In the genomic region with DNA sequence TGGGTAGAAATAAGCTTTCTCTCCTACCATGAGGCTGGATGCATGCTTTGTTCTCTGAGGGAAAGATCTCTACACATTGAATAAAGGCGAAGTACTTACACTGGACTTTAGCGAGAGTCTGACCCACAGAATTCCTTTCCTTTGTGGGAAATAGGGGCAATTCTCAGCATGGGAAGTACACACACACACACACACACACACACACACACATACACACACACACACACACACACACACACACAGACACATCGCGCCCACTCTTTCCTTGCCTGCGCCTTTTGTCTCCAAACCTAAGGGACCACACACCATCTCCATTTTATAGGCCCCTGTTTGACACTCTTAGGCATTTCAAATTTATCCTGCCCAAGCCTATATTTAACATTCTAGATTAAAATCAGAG, we compare ENCODE assay signal across 16 cellular contexts.
DNase-seq lines count a peak whose midpoint lies in the region; ATAC-seq and TF ChIP-seq lines count a peak whose summit lies in the region.
"Had no signal": no experiment of that assay in that cellular context is flagged by ENCODE, and none has a peak within 500 bp of the region (broad histone marks: within the 10 kb centered on the region; RNA-seq: fewer than 3 reads in every experiment).

No MANE protein-coding gene starts in this region.

- H3K27ac ChIP-seq in HUES6 (ENCODE audit: low read depth, low read length) (peak overlapping the region; percentile 75; the same call in 1 of the 2 replicates), endodermal cell (ENCODE audit: low read depth, low read length) (peak overlapping the region; percentile 47), ascending aorta (no peak overlapping the region)
- H3K27ac ChIP-seq: C4-2B had no signal

- no peaks in the 10 kb centered on the region for H3K27me3 Mint-ChIP-seq in endodermal cell (ENCODE audit: insufficient read depth)
- no peaks in the 10 kb centered on the region for H3K27me3 Mint-ChIP-seq in neural crest cell (ENCODE audit: low read depth)

- no peak for ATAC-seq in GM21367 (IDR thresholded peaks at IDR 0.05; ENCODE audit: unreplicated experiment)
- ATAC-seq: Right ventricle myocardium inferior had no signal

- DNase-seq in endodermal cell: peak; percentile 48
- peak; percentile 47 for DNase-seq in neural crest cell (ENCODE audit: low read depth, low spot score)
- no peak for DNase-seq in DMS79 (lab: John Stamatoyannopoulos, UW)
- no peak for DNase-seq in ascending aorta (ENCODE audit: low spot score in 2 of 2)
- no peak for DNase-seq in HuH-7 (ENCODE audit: low spot score)
- DNase-seq: AML-193; DMS79 treated with DMSO at 0.1 percent for 48 hours; MM.1S; NCI-H1092; NCI-H146; NCI-H2081; NK-92 treated with Interleukin-12 subunit alpha and Interleukin-12 subunit beta, amount 100 ng/mL, for 24 hours had no signal

- H3K36me3 Mint-ChIP-seq in endodermal cell (ENCODE audit: low read depth) (no peaks in the 10 kb centered on the region), neural crest cell (ENCODE audit: low read depth) (peaks cover 14% of the 10 kb centered on the region)

- H3K4me1 Mint-ChIP-seq in endodermal cell (peaks cover 14% of the 10 kb centered on the region), neural crest cell (peaks cover 62% of the 10 kb centered on the region)

- intact Hi-C loops in ascending aorta (cut with DNase I): no loop called here

- H3K9me3 Mint-ChIP-seq in endodermal cell (no peaks in the 10 kb centered on the region), neural crest cell (peaks cover 5% of the 10 kb centered on the region)

- H3K4me3 ChIP-seq in HUES6 (ENCODE audit: low read depth, low read length): no peak overlapping the region
- no peak overlapping the region for H3K4me3 ChIP-seq in endodermal cell (ENCODE audit: low read length)
- no peak overlapping the region for H3K4me3 ChIP-seq in ascending aorta

- no peak overlapping the region for H3K4me3 Mint-ChIP-seq in endodermal cell
- peak overlapping the region; percentile 28 for H3K4me3 Mint-ChIP-seq in neural crest cell

- H3K27ac Mint-ChIP-seq in endodermal cell: peak overlapping the region; percentile 95
- H3K27ac Mint-ChIP-seq in neural crest cell (ENCODE audit: unreplicated experiment): peak overlapping the region; percentile 94

- H3K9me3 ChIP-seq in HUES6 (ENCODE audit: control insufficient read depth, insufficient read depth, low read depth, low read length) (no peaks in the 10 kb centered on the region), endodermal cell (ENCODE audit: control insufficient read depth, low read length) (no peaks in the 10 kb centered on the region), ascending aorta (no peaks in the 10 kb centered on the region)

- H3K9ac ChIP-seq in HUES6 (ENCODE audit: low read length): no peak overlapping the region
- H3K9ac ChIP-seq in endodermal cell (ENCODE audit: extremely low read depth, low read length, poor library complexity, severe bottlenecking): no peak overlapping the region

- TF ChIP-seq CTCF in endodermal cell (conservative IDR thresholded peaks at IDR 0.05) (no peak), neural crest cell (conservative IDR thresholded peaks at IDR 0.05) (no peak), ascending aorta (IDR thresholded peaks at IDR 0.05) (no peak)

- no peaks in the 10 kb centered on the region for H3K36me3 ChIP-seq in HUES6 (ENCODE audit: control insufficient read depth, insufficient read depth, low read length)
- no peaks in the 10 kb centered on the region for H3K36me3 ChIP-seq in endodermal cell (ENCODE audit: control insufficient read depth, insufficient read depth, low read length)
- no peaks in the 10 kb centered on the region for H3K36me3 ChIP-seq in ascending aorta

- H3K4me1 ChIP-seq in HUES6 (ENCODE audit: control insufficient read depth, insufficient read depth, low read length): peaks cover 21% of the 10 kb centered on the region
- no peaks in the 10 kb centered on the region for H3K4me1 ChIP-seq in endodermal cell (ENCODE audit: control insufficient read depth, insufficient read depth, low read length)
- H3K4me1 ChIP-seq in ascending aorta: no peaks in the 10 kb centered on the region

- 90% methylated on average over 5 of the region's 5 CpGs; no CpG with 5 or more reads in 1 of the 2 experiments for WGBS in endodermal cell (ENCODE audit: insufficient coverage in 1 of 2, insufficient read length in 1 of 2), 2 experiments

- H3K27me3 ChIP-seq in HUES6 (ENCODE audit: control insufficient read depth, insufficient read depth, low read length) (no peaks in the 10 kb centered on the region; the same call in 1 of the 2 replicates), endodermal cell (ENCODE audit: control insufficient read depth, insufficient read depth, low read length, poor library complexity, severe bottlenecking) (no peaks in the 10 kb centered on the region), ascending aorta (no peaks in the 10 kb centered on the region)

Comparison
In these comparisons a context has a peak if more than half of its experiments do, and no peak if none do; other contexts are left out.
1. H3K27ac ChIP-seq: peak in HUES6 (single experiment) and endodermal cell (single experiment); none in ascending aorta (0 of 2).
2. DNase-seq: peak in endodermal cell (single experiment) and neural crest cell (single experiment); none in DMS79 (single experiment), ascending aorta (0 of 2) and HuH-7 (single experiment).